In the genomic region with DNA sequence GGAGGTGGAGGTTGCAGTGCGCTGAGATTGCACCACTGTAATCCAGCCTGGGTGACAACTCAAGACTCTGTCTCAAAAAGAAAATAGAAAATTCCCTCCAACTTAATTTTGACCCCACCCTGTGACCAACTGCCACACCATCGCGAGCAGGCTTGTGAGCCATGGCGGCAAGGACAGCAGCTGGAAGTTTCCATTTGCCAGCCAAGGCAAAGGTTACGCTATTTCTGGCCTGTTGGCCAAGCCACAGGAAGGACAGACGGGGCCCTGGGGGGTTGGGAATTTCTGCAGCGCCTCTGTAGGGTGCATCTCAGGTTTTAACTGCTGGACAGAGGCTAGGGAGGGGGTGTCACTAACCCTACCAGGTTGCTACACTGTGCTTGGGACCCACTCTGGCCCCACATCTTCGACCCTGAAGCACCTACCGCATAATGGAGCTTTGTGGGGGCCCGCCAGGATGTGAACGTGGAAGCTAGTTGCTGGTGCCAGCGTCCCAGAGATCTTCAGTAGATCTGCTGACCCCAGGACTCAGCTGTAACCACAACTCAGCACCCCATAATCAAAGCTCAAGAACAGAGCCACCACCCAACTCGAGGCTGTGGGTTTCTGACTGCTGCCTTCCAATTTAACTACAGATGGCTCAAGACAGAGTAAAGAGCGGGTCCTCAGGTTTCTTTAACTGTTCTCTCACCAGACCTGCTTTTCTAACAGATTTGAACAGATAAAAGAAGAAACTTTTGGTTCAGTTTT, we compare ENCODE assay signal across 21 cellular contexts. TPM values are rescaled to one million over a fixed set of nuclear protein-coding genes. Genes with fewer than 3 reads are reported as not detected.
A peak's percentile ranks its signal among the peaks of the same experiment; 100 is the strongest.
DNase-seq lines count a peak whose midpoint lies in the region; ATAC-seq, FAIRE-seq and TF ChIP-seq lines count a peak whose summit lies in the region.
"Had no signal": no experiment of that assay in that cellular context is flagged by ENCODE, and none has a peak within 500 bp of the region (broad histone marks: within the 10 kb centered on the region; RNA-seq: fewer than 3 reads in every experiment).

No MANE protein-coding gene starts in this region.

- intact Hi-C loops in kidney (cut with DNase I), result no loop called here

- H3K27me3 ChIP-seq in SJCRH30 (no peaks in the 10 kb centered on the region), skeletal muscle tissue (ENCODE audit: control insufficient read depth in 3 of 3, insufficient read depth in 3 of 3, low read length in 3 of 3) (no peaks in the 10 kb centered on the region)
- H3K27me3 ChIP-seq: colonic mucosa had no signal

- peaks cover 11% of the 10 kb centered on the region for H3K4me1 ChIP-seq in SJCRH30
- H3K4me1 ChIP-seq in kidney (ENCODE audit: control insufficient read depth in 1 of 2, insufficient read depth in 1 of 2, low read depth in 1 of 2, low read length in 2 of 2), result peaks cover 39 to 58% of the 10 kb centered on the region in 2 donors
- H3K4me1 ChIP-seq in skeletal muscle tissue (ENCODE audit: control insufficient read depth in 3 of 3, insufficient read depth in 3 of 3, low read length in 3 of 3), result peaks cover 28 to 39% (median 36%) of the 10 kb centered on the region in 3 donors
- H3K4me1 ChIP-seq: colonic mucosa had no signal

- H3K9ac ChIP-seq in kidney (ENCODE audit: low read length in 2 of 2), result peak overlapping the region in 1 of 2 donors; percentile 12
- peak overlapping the region; percentile 35 to 70 (median 63) for H3K9ac ChIP-seq in skeletal muscle tissue (ENCODE audit: low read depth in 1 of 3, low read length in 3 of 3)

- no peaks in the 10 kb centered on the region for H3K9me3 ChIP-seq in SJCRH30 (replicated peaks)
- no peaks in the 10 kb centered on the region for H3K9me3 ChIP-seq in kidney (ENCODE audit: control insufficient read depth in 1 of 2, low read length in 2 of 2)
- H3K9me3 ChIP-seq in skeletal muscle tissue (ENCODE audit: control insufficient read depth in 3 of 3, low read length in 3 of 3), result no peaks in the 10 kb centered on the region
- H3K9me3 ChIP-seq: colonic mucosa, mucosa of descending colon had no signal

- no peak for TF ChIP-seq CTCF in kidney (IDR thresholded peaks at IDR 0.05; ENCODE audit: borderline replicate concordance, extremely low read depth, insufficient read depth)

- H3K27ac ChIP-seq in SJCRH30 (no peak overlapping the region), kidney (ENCODE audit: low read depth in 2 of 2, low read length in 2 of 2) (peak overlapping the region; percentile 32 to 49), skeletal muscle tissue (ENCODE audit: low read depth, low read length) (peak overlapping the region; percentile 60)
- H3K27ac ChIP-seq: colonic mucosa, WERI-Rb-1 had no signal

- FAIRE-seq in kidney (lab: Jason Lieb, UNC), result no peak
- FAIRE-seq: astrocyte had no signal

- H3K4me3 ChIP-seq in SJCRH30 (no peak overlapping the region), kidney (ENCODE audit: low read length in 2 of 2) (no peak overlapping the region), skeletal muscle tissue (ENCODE audit: low read length in 3 of 3) (peak overlapping the region; percentile 52 to 68 (median 62))
- H3K4me3 ChIP-seq: colonic mucosa, mucosa of descending colon had no signal

- no peak for ATAC-seq in HG02763 (IDR thresholded peaks at IDR 0.05; ENCODE audit: unreplicated experiment)
- no peak for ATAC-seq in HG03571 (IDR thresholded peaks at IDR 0.05; ENCODE audit: unreplicated experiment)
- ATAC-seq: mucosa of descending colon; stimulated activated naive CD8-positive, alpha-beta T cell treated with anti-CD3 and anti-CD28 coated beads, Interleukin-15, amount 100 ng/mL, for 72 hours had no signal

- H3K36me3 ChIP-seq in SJCRH30 (0 out of 2 replicates have a peak, but pooled peaks cover 3% of the 10 kb centered on the region), kidney (ENCODE audit: control insufficient read depth in 1 of 2, insufficient read depth in 2 of 2, low read length in 2 of 2) (peaks cover 13 to 45% of the 10 kb centered on the region in 2 donors), skeletal muscle tissue (ENCODE audit: control insufficient read depth in 3 of 3, insufficient read depth in 3 of 3, low read length in 3 of 3) (no peaks in the 10 kb centered on the region)
- H3K36me3 ChIP-seq: colonic mucosa, WERI-Rb-1 had no signal

- peak; percentile 47 for DNase-seq in HuH-7.5 (ENCODE audit: low spot score)
- peak; percentile 22 to 31 for DNase-seq in SJCRH30
- peak; percentile 82 for DNase-seq in kidney
- DNase-seq in SIG-M5 treated with dmso at 0.1 percent for 504 hours (lab: John Stamatoyannopoulos, UW; ENCODE audit: unreplicated experiment), result no peak
- no peak for DNase-seq in NCI-H82 treated with DMSO at 0.1 percent for 48 hours (lab: John Stamatoyannopoulos, UW; ENCODE audit: unreplicated experiment)
- DNase-seq: activated CD4-positive, alpha-beta T cell treated with anti-CD3 and anti-CD28 coated beads, Interleukin-2, amount 50 U/mL, for 48 hours; activated naive CD4-positive, alpha-beta T cell treated with anti-CD3 and anti-CD28 coated beads for 36 hours; activated T-cell treated with anti-CD3 and anti-CD28 coated beads, Interleukin-2, amount 50 U/mL, for 24 hours; colonic mucosa; COR-L47; H7; mucosa of descending colon; NCI-H1694; retina; SHP77 treated with DMSO at 0.1 percent for 48 hours; stimulated activated naive CD8-positive, alpha-beta T cell treated with anti-CD3 and anti-CD28 coated beads, Interleukin-15, amount 100 ng/mL, for 72 hours; WERI-Rb-1 had no signal

RNA-seq across cellular contexts. Expression of a gene that starts 11.0 kb away (rescaled TPM):
- total RNA-seq in SJCRH30 (2014; rRNA removed; shearing (Covaris generic)), result 11.4 and 11.8 TPM in 2 replicates
- total RNA-seq in kidney, result 109 TPM
- polyA plus RNA-seq in kidney (ENCODE audit: insufficient read depth, low read depth, low replicate concordance), result 74.9 TPM
- total RNA-seq in skeletal muscle tissue, result 9.9 TPM

RNA-seq across cellular contexts. Expression of a gene that starts 55.8 kb away (rescaled TPM):
- total RNA-seq in SJCRH30 (2014; rRNA removed; shearing (Covaris generic)), result 35.2 and 38.9 TPM in 2 replicates
- total RNA-seq in kidney (14.5 TPM), skeletal muscle tissue (24.0 TPM)
- polyA plus RNA-seq in kidney (ENCODE audit: insufficient read depth, low read depth, low replicate concordance), result 13.9 TPM

Comparison
In these comparisons a context has a peak if more than half of its experiments do, and no peak if none do; other contexts are left out.
1. DNase-seq: peak in HuH-7.5 (single experiment), SJCRH30 (2 of 2) and kidney (single experiment); none in SIG-M5 treated with dmso at 0.1 percent for 504 hours (single experiment) and NCI-H82 treated with DMSO at 0.1 percent for 48 hours (single experiment).
2. H3K4me3 ChIP-seq: peak in skeletal muscle tissue (3 of 3); none in SJCRH30 (single experiment) and kidney (0 of 2).